In the genomic region with DNA sequence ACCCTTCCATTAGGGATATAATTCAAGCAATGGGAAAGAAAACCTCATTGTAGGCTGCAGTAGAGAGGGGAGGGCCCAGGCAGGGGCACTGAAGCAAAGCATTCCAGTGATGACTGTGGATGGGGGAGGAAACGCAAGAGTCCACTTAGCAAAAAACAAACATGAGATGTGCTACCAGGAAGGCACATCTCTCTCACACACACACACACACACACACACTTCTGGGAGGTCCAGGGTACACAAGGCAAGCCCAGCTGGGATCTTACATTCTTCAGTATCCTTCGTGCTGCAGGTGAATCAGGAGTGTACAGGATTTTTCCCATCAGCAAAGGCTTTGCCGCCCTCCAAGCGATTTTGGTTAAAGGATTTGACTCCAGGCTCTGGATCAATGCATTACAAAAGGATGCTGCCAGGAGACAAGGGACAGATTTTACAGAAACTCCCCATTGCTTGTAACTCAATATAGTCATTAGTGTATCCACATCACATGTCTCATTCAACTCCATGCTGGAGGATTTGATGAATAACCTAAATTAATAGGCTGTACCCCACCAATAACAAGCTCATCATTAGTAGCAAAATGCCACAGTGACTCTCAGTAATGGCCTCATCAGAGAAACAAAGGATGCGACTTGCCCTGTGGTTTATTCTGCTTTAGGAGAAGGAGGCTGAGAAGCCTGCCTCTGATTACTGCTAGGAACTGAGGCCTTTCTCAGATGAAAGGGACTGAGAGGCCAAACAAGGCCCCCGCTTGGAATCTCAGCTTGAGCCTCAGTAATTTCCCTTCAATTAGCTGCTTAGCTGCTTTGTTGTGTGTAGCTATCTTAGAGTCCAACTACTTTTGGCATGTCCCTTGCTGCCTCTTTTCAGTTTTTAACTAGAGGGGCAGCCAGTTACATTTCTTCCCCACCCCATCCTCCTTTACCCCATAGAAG, we compare ENCODE assay signal across 19 cellular contexts. TPM values are rescaled to one million over a fixed set of nuclear protein-coding genes. Genes with fewer than 3 reads are reported as not detected.
DNase-seq lines count a peak whose midpoint lies in the region; ATAC-seq and TF ChIP-seq lines count a peak whose summit lies in the region.
"Had no signal": no experiment of that assay in that cellular context is flagged by ENCODE, and none has a peak within 500 bp of the region (broad histone marks: within the 10 kb centered on the region; RNA-seq: fewer than 3 reads in every experiment).

No MANE protein-coding gene starts in this region.

- H3K4me1 ChIP-seq in skeletal muscle tissue (ENCODE audit: control insufficient read depth in 3 of 3, insufficient read depth in 3 of 3, low read length in 3 of 3): no peaks in the 10 kb centered on the region
- H3K4me1 ChIP-seq: BE2C, body of pancreas had no signal

- H3K9ac ChIP-seq in skeletal muscle tissue (ENCODE audit: low read depth in 1 of 3, low read length in 3 of 3): no peak overlapping the region
- H3K9ac ChIP-seq: GM23248 had no signal

- peaks cover 2% of the 10 kb centered on the region for H3K4me1 Mint-ChIP-seq in activated T-cell treated with anti-CD3 and anti-CD28 coated beads, Interleukin-2, amount 50 U/mL, for 24 hours (ENCODE audit: low read depth)

- no peak overlapping the region for H3K4me3 ChIP-seq in kidney epithelial cell (ENCODE audit: low read depth, low read length)
- no peak overlapping the region for H3K4me3 ChIP-seq in skeletal muscle tissue (ENCODE audit: low read length in 3 of 3)
- H3K4me3 ChIP-seq: body of pancreas, GM23248 had no signal

- peak; percentile 89 for ATAC-seq in GM18868 (IDR thresholded peaks at IDR 0.05; ENCODE audit: unreplicated experiment)
- ATAC-seq: body of pancreas, foreskin keratinocyte, SK-N-SH treated with all-trans-retinoic acid at 6 μM for 48 hours had no signal

- H3K9me3 Mint-ChIP-seq in activated T-cell treated with anti-CD3 and anti-CD28 coated beads, Interleukin-2, amount 50 U/mL, for 24 hours: no peaks in the 10 kb centered on the region

- DNase-seq in NCI-H510A treated with DMSO at 0.1 percent for 48 hours (lab: John Stamatoyannopoulos, UW) (peak; percentile 37), kidney epithelial cell (ENCODE audit: low read depth) (peak; percentile 89), cerebellum (ENCODE audit: low spot score) (no peak), NCI-H1092 treated with DMSO at 0.1 percent for 48 hours (lab: John Stamatoyannopoulos, UW) (no peak)
- no peak for DNase-seq in stimulated activated CD4-positive, alpha-beta T cell treated with anti-CD3 and anti-CD28 coated beads, Interleukin-12 subunit alpha, Interleukin-12 subunit beta, amount 100 ng/mL, for 4 hours
- no peak for DNase-seq in activated T-cell treated with anti-CD3 and anti-CD28 coated beads, Interleukin-2, amount 50 U/mL, for 24 hours
- DNase-seq: activated gamma-delta T cell treated with Interleukin-2 at 50 U/mL for 16 hours; BE2C; body of pancreas; effector memory CD4-positive, alpha-beta T cell; foreskin keratinocyte; GM23248; NCI-H2171 had no signal

- peak overlapping the region; percentile 55 for H3K27ac ChIP-seq in skeletal muscle tissue (ENCODE audit: low read depth, low read length)
- H3K27ac ChIP-seq: body of pancreas, foreskin keratinocyte, GM23248, HL-60, VCaP had no signal

- H3K36me3 ChIP-seq in kidney epithelial cell (ENCODE audit: control insufficient read depth, insufficient read depth, low read length): no peaks in the 10 kb centered on the region
- H3K36me3 ChIP-seq in skeletal muscle tissue (ENCODE audit: control insufficient read depth in 3 of 3, insufficient read depth in 3 of 3, low read length in 3 of 3): no peaks in the 10 kb centered on the region
- H3K36me3 ChIP-seq: BE2C had no signal

- H3K27ac Mint-ChIP-seq in activated T-cell treated with anti-CD3 and anti-CD28 coated beads, Interleukin-2, amount 50 U/mL, for 24 hours: no peak overlapping the region

- no peak overlapping the region for H3K4me3 Mint-ChIP-seq in activated T-cell treated with anti-CD3 and anti-CD28 coated beads, Interleukin-2, amount 50 U/mL, for 24 hours

- no peak for TF ChIP-seq CTCF in kidney epithelial cell (IDR thresholded peaks at IDR 0.05; ENCODE audit: insufficient read depth, low read length, poor library complexity, severe bottlenecking)

- no peaks in the 10 kb centered on the region for H3K9me3 ChIP-seq in skeletal muscle tissue (ENCODE audit: control insufficient read depth in 3 of 3, low read length in 3 of 3)
- H3K9me3 ChIP-seq: BE2C, body of pancreas had no signal

- H3K36me3 Mint-ChIP-seq in activated T-cell treated with anti-CD3 and anti-CD28 coated beads, Interleukin-2, amount 50 U/mL, for 24 hours (ENCODE audit: low read depth): no peaks in the 10 kb centered on the region

- H3K27me3 Mint-ChIP-seq in activated T-cell treated with anti-CD3 and anti-CD28 coated beads, Interleukin-2, amount 50 U/mL, for 24 hours: peaks cover 6% of the 10 kb centered on the region

- no peaks in the 10 kb centered on the region for H3K27me3 ChIP-seq in kidney epithelial cell (ENCODE audit: control insufficient read depth, insufficient read depth, low read length)
- no peaks in the 10 kb centered on the region for H3K27me3 ChIP-seq in skeletal muscle tissue (ENCODE audit: control insufficient read depth in 3 of 3, insufficient read depth in 3 of 3, low read length in 3 of 3)
- H3K27me3 ChIP-seq: BE2C, body of pancreas, foreskin keratinocyte had no signal

RNA-seq across cellular contexts. Expression of a gene that starts 41.6 kb away (rescaled TPM):
- not detected in 2 replicates for total RNA-seq in kidney epithelial cell
- total RNA-seq in skeletal muscle tissue: 2.1 TPM
- 2.2 TPM for total RNA-seq in cerebellum
- total RNA-seq: activated CD8-positive, alpha-beta memory T cell treated with anti-CD3 and anti-CD28 coated beads for 36 hours; foreskin keratinocyte had no signal

Comparison
In these comparisons a context has a peak if more than half of its experiments do, and no peak if none do; other contexts are left out.
1. DNase-seq: peak in NCI-H510A treated with DMSO at 0.1 percent for 48 hours (single experiment) and kidney epithelial cell (single experiment); none in cerebellum (single experiment), stimulated activated CD4-positive, alpha-beta T cell treated with anti-CD3 and anti-CD28 coated beads, Interleukin-12 subunit alpha, Interleukin-12 subunit beta, amount 100 ng/mL, for 4 hours (single experiment), activated T-cell treated with anti-CD3 and anti-CD28 coated beads, Interleukin-2, amount 50 U/mL, for 24 hours (single experiment) and NCI-H1092 treated with DMSO at 0.1 percent for 48 hours (single experiment).